ENCODE assay signal across 12 cellular contexts in genomic region chr9:82488319-82488701, GRCh38.
DNase-seq lines count a peak whose midpoint lies in the region; TF ChIP-seq lines count a peak whose summit lies in the region.
"Had no signal": no experiment of that assay in that cellular context is flagged by ENCODE, and none has a peak within 500 bp of the region (broad histone marks: within the 10 kb centered on the region; RNA-seq: fewer than 3 reads in every experiment).

No MANE protein-coding gene starts in this region.

- H3K36me3 ChIP-seq in ACC112 (ENCODE audit: insufficient read depth, low read length) (no peaks in the 10 kb centered on the region), osteoblast (ENCODE audit: insufficient read depth, low read length) (no peaks in the 10 kb centered on the region), neuronal stem cell (replicated peaks in 1 of 2; ENCODE audit: control insufficient read depth in 2 of 2, insufficient read depth in 2 of 2, low read length in 2 of 2) (no peaks in the 10 kb centered on the region)

- DNase-seq in NCI-H2227 (lab: John Stamatoyannopoulos, UW; ENCODE audit: unreplicated experiment): peak; percentile 79
- peak; percentile 98 for DNase-seq in fibroblast of gingiva (ENCODE audit: low read depth)
- no peak for DNase-seq in osteoblast (ENCODE audit: insufficient read length, low spot score, missing footprints)
- no peak for DNase-seq in midbrain (lab: John Stamatoyannopoulos, UW)
- no peak for DNase-seq in C1 segment of cervical spinal cord (lab: John Stamatoyannopoulos, UW)
- DNase-seq in T-helper 1 cell: no peak
- no peak for DNase-seq in neuronal stem cell (ENCODE audit: low spot score)
- DNase-seq: activated CD4-positive, alpha-beta T cell treated with anti-CD3 and anti-CD28 coated beads, Interleukin-2, amount 10 ng/mL, durations not matched to agents 7 days and 5 days; dorsolateral prefrontal cortex; immature natural killer cell had no signal

- H2AK5ac ChIP-seq in neuronal stem cell (ENCODE audit: low read depth, low read length): no peak overlapping the region

- no peak overlapping the region for H4K8ac ChIP-seq in neuronal stem cell (ENCODE audit: low read depth, low read length)

- no peak overlapping the region for H2BK5ac ChIP-seq in neuronal stem cell (ENCODE audit: low read length)

- H3K4me1 ChIP-seq in ACC112 (ENCODE audit: control insufficient read depth, insufficient read depth, low read length, unreplicated experiment): peaks cover 17% of the 10 kb centered on the region
- H3K4me1 ChIP-seq in osteoblast (ENCODE audit: insufficient read depth, low read length): peaks cover 29% of the 10 kb centered on the region
- peaks cover 8 to 11% of the 10 kb centered on the region in 2 donors for H3K4me1 ChIP-seq in neuronal stem cell (ENCODE audit: control insufficient read depth in 2 of 2, insufficient read depth in 1 of 2, low read depth in 1 of 2, low read length in 2 of 2)

- WGBS in neuronal stem cell (ENCODE audit: extremely low coverage in 2 of 2, insufficient read length in 2 of 2, insufficient replicate concordance in 1 of 2), 2 donors: no CpG with 5 or more reads among the region's 5 CpGs

- H2BK12ac ChIP-seq in neuronal stem cell (ENCODE audit: low read length): no peak overlapping the region

- H3K79me1 ChIP-seq in neuronal stem cell (ENCODE audit: low read depth, low read length): no peaks in the 10 kb centered on the region

- peaks cover 10% of the 10 kb centered on the region; the same call in 1 of the 2 replicates for H3K27me3 ChIP-seq in ACC112 (ENCODE audit: insufficient read depth, low read length)
- peaks cover 34% of the 10 kb centered on the region for H3K27me3 ChIP-seq in osteoblast (ENCODE audit: insufficient read depth, low read length)
- H3K27me3 ChIP-seq in neuronal stem cell (ENCODE audit: control insufficient read depth in 3 of 3, insufficient read depth in 3 of 3, low read depth in 1 of 3, low read length in 3 of 3): no peaks in the 10 kb centered on the region
- H3K27me3 ChIP-seq: dorsolateral prefrontal cortex, foreskin keratinocyte had no signal

- no peaks in the 10 kb centered on the region for H4K20me1 ChIP-seq in osteoblast (ENCODE audit: insufficient read depth, low read length)

- no peak for TF ChIP-seq CTCF in osteoblast (IDR thresholded peaks at IDR 0.05; ENCODE audit: extremely low read depth, low read depth, low read length)

- H3K4me3 ChIP-seq in ACC112 (ENCODE audit: low read depth, low read length) (no peak overlapping the region), osteoblast (ENCODE audit: insufficient read depth, low read length) (no peak overlapping the region), neuronal stem cell (ENCODE audit: low read length in 2 of 2) (no peak overlapping the region)

- H3K4me2 ChIP-seq in osteoblast (ENCODE audit: insufficient read depth, low read length): peak overlapping the region; percentile 52
- H3K4me2 ChIP-seq in neuronal stem cell (ENCODE audit: insufficient read depth, low read length, poor library complexity, severe bottlenecking): no peak overlapping the region

- no peak overlapping the region for H2BK120ac ChIP-seq in neuronal stem cell (ENCODE audit: low read depth, low read length)

- no peak overlapping the region for H3K4ac ChIP-seq in neuronal stem cell (ENCODE audit: low read length)

- H3K27ac ChIP-seq in ACC112 (ENCODE audit: low read depth, low read length) (peak overlapping the region; percentile 30; the same call in 1 of the 2 replicates), osteoblast (ENCODE audit: low read depth, low read length) (no peak overlapping the region), neuronal stem cell (replicated peaks; ENCODE audit: low read length) (no peak overlapping the region)

- H2AFZ ChIP-seq in ACC112 (ENCODE audit: low read length, unreplicated experiment): no peak overlapping the region
- no peak overlapping the region for H2AFZ ChIP-seq in osteoblast (ENCODE audit: low read length)
- H2AFZ ChIP-seq in neuronal stem cell (ENCODE audit: low read length): no peak overlapping the region

- no peaks in the 10 kb centered on the region for H3K79me2 ChIP-seq in ACC112 (ENCODE audit: control insufficient read depth, insufficient read depth, low read length, unreplicated experiment)
- H3K79me2 ChIP-seq in osteoblast (ENCODE audit: insufficient read depth, low read length): no peaks in the 10 kb centered on the region

- no peak overlapping the region for H2BK15ac ChIP-seq in neuronal stem cell (ENCODE audit: low read length)

- H4K91ac ChIP-seq in neuronal stem cell (ENCODE audit: low read depth, low read length, poor library complexity): no peak overlapping the region

- no peak overlapping the region for H3K18ac ChIP-seq in neuronal stem cell (ENCODE audit: low read length)

- no peaks in the 10 kb centered on the region for H3K9me3 ChIP-seq in osteoblast (ENCODE audit: low read depth, low read length)
- H3K9me3 ChIP-seq in neuronal stem cell (replicated peaks in 1 of 2; ENCODE audit: control insufficient read depth in 2 of 2, insufficient read depth in 1 of 2, low read depth in 1 of 2, low read length in 2 of 2): no peaks in the 10 kb centered on the region

- H3K23ac ChIP-seq in neuronal stem cell (ENCODE audit: low read depth, low read length, poor library complexity): no peak overlapping the region

- no peak overlapping the region for H3K14ac ChIP-seq in neuronal stem cell (ENCODE audit: low read length)

- no peak overlapping the region for H3K9ac ChIP-seq in neuronal stem cell (ENCODE audit: low read depth, low read length, poor library complexity)

Comparison
In these comparisons a context has a peak if more than half of its experiments do, and no peak if none do; other contexts are left out.
1. DNase-seq: peak in NCI-H2227 (single experiment) and fibroblast of gingiva (single experiment); none in osteoblast (single experiment), midbrain (single experiment), C1 segment of cervical spinal cord (0 of 14), T-helper 1 cell (0 of 5) and neuronal stem cell (single experiment).